8 cellular contexts compared by ENCODE assay signal in the genomic region with DNA sequence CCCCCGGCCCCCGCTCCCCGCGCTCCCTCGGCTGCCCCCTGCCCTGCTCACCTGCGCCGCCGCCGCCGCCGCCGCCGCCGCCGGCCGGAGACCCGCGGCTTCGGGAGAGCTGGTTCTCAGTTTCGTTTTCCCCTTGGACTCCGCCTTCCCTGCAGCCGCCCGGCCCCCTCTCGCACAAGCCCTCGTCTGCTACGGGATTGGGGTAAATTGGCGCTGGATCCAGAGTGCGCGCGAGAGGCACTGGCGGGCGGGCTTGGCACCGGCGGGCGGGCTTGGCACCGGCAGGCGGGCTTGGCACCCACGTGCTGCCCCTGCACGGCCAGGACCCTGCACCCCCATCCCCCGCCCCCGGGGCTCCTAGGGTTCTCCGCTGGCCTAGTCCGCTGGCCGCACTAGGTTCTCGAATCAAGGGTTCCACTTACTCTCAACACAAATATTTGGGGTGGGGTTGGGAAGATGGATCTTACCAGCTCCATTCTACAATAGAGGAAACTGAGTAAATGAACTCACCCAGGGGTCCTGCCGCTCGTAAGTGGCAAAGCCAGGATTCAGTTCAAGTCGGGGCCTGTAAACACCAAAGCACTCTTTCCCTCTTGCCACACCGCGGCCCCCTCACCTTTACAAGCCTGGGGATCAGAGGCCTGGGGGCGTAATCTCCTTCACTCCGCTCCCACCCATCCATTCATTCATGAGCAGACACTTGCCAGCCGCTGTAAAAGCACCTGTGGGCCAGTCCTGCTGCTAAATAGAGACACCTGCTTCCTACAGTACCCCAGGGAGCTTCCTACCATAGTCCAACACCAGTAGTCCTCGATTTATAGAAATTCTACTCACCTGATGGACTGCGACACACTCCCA. TPM values are rescaled to one million over a fixed set of nuclear protein-coding genes. Genes with fewer than 3 reads are reported as not detected.
DNase-seq lines count a peak whose midpoint lies in the region; ATAC-seq and FAIRE-seq lines count a peak whose summit lies in the region.

A gene (minus strand): TSS at position 124 of the 858 bp plus-strand sequence. CDS start 9,174 bp downstream, outside the sequence.

- peak within 1 kb of the TSS; percentile 97 for H3K4me3 ChIP-seq in right cardiac atrium (ENCODE audit: low read length)

- no peak for FAIRE-seq in urothelium cell line (lab: Jason Lieb, UNC)

- DNase-seq in NCI-H187 (lab: John Stamatoyannopoulos, UW), result peak; percentile 43 to 77
- peak; percentile 19 to 84 (median 67) for DNase-seq in anterior cingulate cortex (lab: John Stamatoyannopoulos, UW)
- DNase-seq in right cardiac atrium, result peak; percentile 88 to 94 (median 93)
- peak; percentile 70 for DNase-seq in putamen (ENCODE audit: low spot score)
- DNase-seq in urothelium cell line (ENCODE audit: low spot score), result peak; percentile 98

- no peaks in the 10 kb centered on the region for H3K27me3 ChIP-seq in right cardiac atrium (ENCODE audit: control insufficient read depth, insufficient read depth)

- no peaks in the 10 kb centered on the region for H3K4me1 ChIP-seq in right cardiac atrium (ENCODE audit: control insufficient read depth, insufficient read depth, low read length)

- peak within 1 kb of the TSS; percentile 88 for H3K27ac ChIP-seq in right cardiac atrium (ENCODE audit: low read length)

- H3K9me3 ChIP-seq in right cardiac atrium (ENCODE audit: control insufficient read depth, low read length), result no peaks in the 10 kb centered on the region

- WGBS in right cardiac atrium, result 11% methylated on average over 55 of the region's 55 CpGs

- intact Hi-C loops in T-helper 2 cell treated with Interferon-gamma antibody and Interleukin-4, amounts not matched to agents 100 ng/mL and 5 ng/mL, for 36 hours (cut with micrococcal nuclease), result loop anchor here (1.0 to 5.0 kb wide), 5 partner anchors 40 to 191 kb away; a partner anchor contains a TSS
- intact Hi-C loops in right cardiac atrium (cut with DNase I), result no loop called here

- ATAC-seq in GM18502 (IDR thresholded peaks at IDR 0.05; ENCODE audit: poor library complexity, unreplicated experiment), result peak; percentile 92
- ATAC-seq in HG02938 (IDR thresholded peaks at IDR 0.05; ENCODE audit: unreplicated experiment), result peak; percentile 85
- ATAC-seq in right cardiac atrium, result peak; percentile 88 to 94

RNA-seq across cellular contexts. Expression of the gene that starts here (rescaled TPM):
- total RNA-seq in T-helper 2 cell treated with Interferon-gamma antibody and Interleukin-4, amounts not matched to agents 100 ng/mL and 5 ng/mL, for 36 hours, result 56.5 and 59.0 TPM in 2 replicates
- total RNA-seq in right cardiac atrium, result 10 to 100 TPM; 21.9 to 32.9 (median 25.5) TPM
- polyA plus RNA-seq in right cardiac atrium, result 6.0 TPM

Comparison
In these comparisons a context has a peak if more than half of its experiments do, and no peak if none do; other contexts are left out.
1. Peak in every context shown above with its lines: DNase-seq, ATAC-seq, H3K4me3 ChIP-seq and H3K27ac ChIP-seq.